In the genomic region with DNA sequence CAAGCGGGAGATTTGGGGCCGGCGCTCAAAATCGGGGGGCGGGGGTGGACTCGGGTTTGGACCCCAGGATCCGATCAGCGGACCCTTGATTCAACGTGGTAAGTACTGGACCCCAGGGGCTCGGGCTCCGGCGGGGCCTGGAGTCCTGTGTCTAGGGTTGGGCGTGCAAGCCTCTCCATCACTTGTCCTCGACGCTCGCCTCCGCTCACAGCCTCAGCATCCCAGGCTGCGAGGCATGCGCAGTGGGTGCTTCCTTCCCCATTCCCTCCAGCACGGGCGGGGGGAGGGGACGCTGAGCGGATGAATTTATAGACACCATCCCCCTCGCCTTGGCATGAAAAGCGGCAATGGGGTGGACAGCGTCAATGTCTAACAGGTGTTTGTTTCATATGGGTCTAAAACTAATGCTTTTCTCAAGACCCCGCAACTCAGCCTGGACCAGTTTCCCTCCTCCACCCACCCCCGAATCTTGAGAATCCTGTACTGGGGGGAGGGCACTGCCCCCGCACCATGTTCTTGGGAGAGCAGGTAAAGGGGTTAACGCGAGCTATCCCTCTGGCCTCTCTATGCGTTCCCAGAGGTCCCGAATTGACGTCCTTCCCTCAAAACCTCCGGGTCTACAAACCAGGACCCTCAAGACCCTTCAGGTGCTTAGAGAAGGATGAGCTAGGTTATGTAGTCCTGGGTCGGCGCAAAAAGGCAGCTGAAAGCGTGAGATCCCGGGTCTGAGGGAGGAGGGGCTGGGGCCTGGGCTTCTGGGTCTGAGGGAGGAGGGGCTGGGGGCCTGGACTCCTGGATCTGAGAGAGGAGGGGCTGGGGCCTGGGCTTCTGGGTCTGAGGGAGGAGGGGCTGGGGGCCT, we compare ENCODE assay signal across 8 cellular contexts. TPM values are rescaled to one million over a fixed set of nuclear protein-coding genes. Genes with fewer than 3 reads are reported as not detected.
DNase-seq lines count a peak whose midpoint lies in the region; ATAC-seq lines count a peak whose summit lies in the region.

No MANE protein-coding gene starts in this region.

- no peaks in the 10 kb centered on the region for H3K9me3 Mint-ChIP-seq in activated naive CD8-positive, alpha-beta T cell (ENCODE audit: low read depth)

- H3K27ac Mint-ChIP-seq in activated naive CD8-positive, alpha-beta T cell, result no peak overlapping the region

- H3K4me1 Mint-ChIP-seq in activated naive CD8-positive, alpha-beta T cell (ENCODE audit: low read depth), result peaks cover 28% of the 10 kb centered on the region

- no peaks in the 10 kb centered on the region for H3K36me3 Mint-ChIP-seq in activated naive CD8-positive, alpha-beta T cell

- H3K4me3 Mint-ChIP-seq in activated naive CD8-positive, alpha-beta T cell, result peak overlapping the region; percentile 87

- peaks cover 2% of the 10 kb centered on the region for H3K27me3 Mint-ChIP-seq in activated naive CD8-positive, alpha-beta T cell

- ATAC-seq in GM18870 (IDR thresholded peaks at IDR 0.05; ENCODE audit: unreplicated experiment) (no peak), HG03565 (IDR thresholded peaks at IDR 0.05; ENCODE audit: unreplicated experiment) (no peak)

- DNase-seq in DMS53 (lab: John Stamatoyannopoulos, UW) (peak; percentile 86), NCI-H2029 treated with DMSO at 0.1 percent for 48 hours (lab: John Stamatoyannopoulos, UW) (peak; percentile 9), globus pallidus (ENCODE audit: low spot score) (peak; percentile 78), occipital lobe (lab: John Stamatoyannopoulos, UW) (peak; percentile 69)
- no peak for DNase-seq in activated CD4-positive, CD25-positive, alpha-beta regulatory T cell (lab: John Stamatoyannopoulos, UW)

RNA-seq across cellular contexts. Expression of a gene that starts 0.6 kb away (rescaled TPM):
- total RNA-seq in occipital lobe, result 42.1 TPM

RNA-seq across cellular contexts. Expression of a gene that starts 2.1 kb away (rescaled TPM):
- 0.78 TPM for total RNA-seq in occipital lobe

RNA-seq across cellular contexts. Expression of a gene that starts 14.4 kb away (rescaled TPM):
- 177 TPM for total RNA-seq in occipital lobe

RNA-seq across cellular contexts. Expression of a gene that starts 25.7 kb away (rescaled TPM):
- total RNA-seq in occipital lobe, result not detected

RNA-seq across cellular contexts. Expression of a gene that starts 25.8 kb away (rescaled TPM):
- 8.1 TPM for total RNA-seq in occipital lobe

Comparison
In these comparisons a context has a peak if more than half of its experiments do, and no peak if none do; other contexts are left out.
1. DNase-seq: peak in DMS53 (single experiment), NCI-H2029 treated with DMSO at 0.1 percent for 48 hours (single experiment), globus pallidus (single experiment) and occipital lobe (single experiment); none in activated CD4-positive, CD25-positive, alpha-beta regulatory T cell (0 of 4).